ENCODE assay signal across 8 cellular contexts in the genomic region with DNA sequence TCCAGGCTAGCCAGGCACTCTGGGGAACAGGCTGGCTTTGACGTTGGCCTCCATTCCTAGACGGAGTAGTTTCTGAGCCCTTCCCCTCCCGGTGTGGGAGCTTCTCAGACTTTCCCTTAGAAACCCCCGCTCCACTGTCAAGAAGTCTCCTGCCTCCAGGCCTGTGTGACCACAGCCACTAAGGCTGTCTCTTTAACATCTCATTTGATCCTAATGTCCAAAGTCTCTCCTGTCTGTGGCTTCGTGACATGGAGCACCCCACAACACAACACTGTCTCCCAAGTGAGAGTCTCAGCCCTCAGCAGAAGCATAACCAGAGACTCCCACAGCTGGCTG. TPM values are rescaled to one million over a fixed set of nuclear protein-coding genes. Genes with fewer than 3 reads are reported as not detected.
DNase-seq lines count a peak whose midpoint lies in the region; ATAC-seq and TF ChIP-seq lines count a peak whose summit lies in the region.

No MANE protein-coding gene starts in this region.

- peaks cover 82% of the 10 kb centered on the region for H3K4me1 Mint-ChIP-seq in stimulated activated effector memory CD8-positive, alpha-beta T cell treated with anti-CD3 and anti-CD28 coated beads, Interleukin-12 subunit alpha, Interleukin-12 subunit beta, amount 100 ng/mL, for 72 hours

- H2AFZ ChIP-seq in OCI-LY3 (ENCODE audit: low read depth, low read length): no peak overlapping the region

- H3K9me3 Mint-ChIP-seq in stimulated activated effector memory CD8-positive, alpha-beta T cell treated with anti-CD3 and anti-CD28 coated beads, Interleukin-12 subunit alpha, Interleukin-12 subunit beta, amount 100 ng/mL, for 72 hours: no peaks in the 10 kb centered on the region

- H3K4me3 ChIP-seq in OCI-LY3 (ENCODE audit: low read length): peak overlapping the region; percentile 66
- peak overlapping the region; percentile 25 to 48 (median 29) for H3K4me3 ChIP-seq in esophagus muscularis mucosa

- H3K4me1 ChIP-seq in OCI-LY3 (ENCODE audit: low read length) (peaks cover 66% of the 10 kb centered on the region), esophagus muscularis mucosa (peaks cover 81 to 95% (median 86%) of the 10 kb centered on the region in 4 donors)

- intact Hi-C loops in esophagus muscularis mucosa (cut with DNase I): no loop called here

- no peak for TF ChIP-seq EP300 in esophagus muscularis mucosa (IDR thresholded peaks at IDR 0.05)

- DNase-seq in esophagus muscularis mucosa (ENCODE audit: extremely low spot score): no peak
- DNase-seq in stimulated activated effector memory CD8-positive, alpha-beta T cell treated with anti-CD3 and anti-CD28 coated beads, Interleukin-12 subunit alpha, Interleukin-12 subunit beta, amount 100 ng/mL, for 72 hours (ENCODE audit: low spot score in 2 of 2): no peak
- DNase-seq in NCI-H1436 treated with DMSO at 0.1 percent for 48 hours (lab: John Stamatoyannopoulos, UW): no peak
- no peak for DNase-seq in stimulated activated CD4-positive, alpha-beta T cell treated with anti-CD3 and anti-CD28 coated beads, Interleukin-1b, Interleukin-23, amount 100 ng/mL, for 48 hours

- peaks cover 100% of the 10 kb centered on the region for H3K36me3 Mint-ChIP-seq in stimulated activated effector memory CD8-positive, alpha-beta T cell treated with anti-CD3 and anti-CD28 coated beads, Interleukin-12 subunit alpha, Interleukin-12 subunit beta, amount 100 ng/mL, for 72 hours

- peak overlapping the region; percentile 71 for H3K9ac ChIP-seq in OCI-LY3 (ENCODE audit: low read length)

- no peak for TF ChIP-seq POLR2A in esophagus muscularis mucosa (IDR thresholded peaks at IDR 0.05; ENCODE audit: low read depth)

- H4K20me1 ChIP-seq in OCI-LY3 (ENCODE audit: insufficient read depth, low read length): peaks cover 28% of the 10 kb centered on the region

- H3K27me3 ChIP-seq in OCI-LY3 (ENCODE audit: low read depth, low read length) (no peaks in the 10 kb centered on the region), esophagus muscularis mucosa (no peaks in the 10 kb centered on the region)

- H3K27ac Mint-ChIP-seq in stimulated activated effector memory CD8-positive, alpha-beta T cell treated with anti-CD3 and anti-CD28 coated beads, Interleukin-12 subunit alpha, Interleukin-12 subunit beta, amount 100 ng/mL, for 72 hours: peak overlapping the region; percentile 100

- peak; percentile 6 for ATAC-seq in GM19397 (IDR thresholded peaks at IDR 0.05; ENCODE audit: unreplicated experiment)
- peak; percentile 0 for ATAC-seq in stimulated activated effector memory CD8-positive, alpha-beta T cell treated with anti-CD3 and anti-CD28 coated beads, Interleukin-12 subunit alpha, Interleukin-12 subunit beta, amount 100 ng/mL, for 72 hours
- ATAC-seq in GM18519 (IDR thresholded peaks at IDR 0.05; ENCODE audit: low FRiP score, unreplicated experiment): no peak
- no peak for ATAC-seq in GM18867 (IDR thresholded peaks at IDR 0.05; ENCODE audit: unreplicated experiment)

- H3K9me3 ChIP-seq in OCI-LY3 (ENCODE audit: insufficient read depth, low read length): no peaks in the 10 kb centered on the region
- no peaks in the 10 kb centered on the region for H3K9me3 ChIP-seq in esophagus muscularis mucosa

- H3K36me3 ChIP-seq in OCI-LY3 (replicated peaks; ENCODE audit: low read depth, low read length): peaks cover 36% of the 10 kb centered on the region
- H3K36me3 ChIP-seq in esophagus muscularis mucosa: peaks cover 35 to 43% (median 42%) of the 10 kb centered on the region in 4 donors

- 4% methylated on average over 5 of the region's 5 CpGs for WGBS in esophagus muscularis mucosa

- peak overlapping the region; percentile 96 for H3K4me3 Mint-ChIP-seq in stimulated activated effector memory CD8-positive, alpha-beta T cell treated with anti-CD3 and anti-CD28 coated beads, Interleukin-12 subunit alpha, Interleukin-12 subunit beta, amount 100 ng/mL, for 72 hours

- H3K27ac ChIP-seq in OCI-LY3 (ENCODE audit: low read length): peak overlapping the region; percentile 80
- H3K27ac ChIP-seq in esophagus muscularis mucosa (replicated peaks in 1 of 4): peak overlapping the region; percentile 99 to 100 (median 100)

- TF ChIP-seq CTCF in OCI-LY3 (IDR thresholded peaks at IDR 0.05; ENCODE audit: low read depth, low read length) (no peak), esophagus muscularis mucosa (IDR thresholded peaks at IDR 0.05) (no peak)

- H3K79me2 ChIP-seq in OCI-LY3 (ENCODE audit: low read length): peaks cover 57% of the 10 kb centered on the region

- peak overlapping the region; percentile 94 for H3K4me2 ChIP-seq in OCI-LY3 (ENCODE audit: low read length)

RNA-seq across cellular contexts. Expression of a gene that starts 6.0 kb away (rescaled TPM):
- total RNA-seq in esophagus muscularis mucosa: 100 to 1,000 TPM in 1 of 4 donors, 10 to 100 TPM in 3; 27.8 to 183 (median 45.4) TPM

RNA-seq across cellular contexts. Expression of a gene that starts 39.9 kb away (rescaled TPM):
- 1 to 10 TPM; 1.7 to 8.6 (median 3.9) TPM for total RNA-seq in esophagus muscularis mucosa

RNA-seq across cellular contexts. Expression of a gene that starts 39.9 kb away (rescaled TPM):
- total RNA-seq in esophagus muscularis mucosa: 10 to 100 TPM; 53.7 to 88.7 (median 67.8) TPM

RNA-seq across cellular contexts. Expression of a gene that starts 45.1 kb away (rescaled TPM):
- total RNA-seq in esophagus muscularis mucosa: 1 to 10 TPM in 1 of 4 donors, not detected in 3; 1.3 TPM

Comparison
In these comparisons a context has a peak if more than half of its experiments do, and no peak if none do; other contexts are left out.
1. ATAC-seq: peak in GM19397 (single experiment) and stimulated activated effector memory CD8-positive, alpha-beta T cell treated with anti-CD3 and anti-CD28 coated beads, Interleukin-12 subunit alpha, Interleukin-12 subunit beta, amount 100 ng/mL, for 72 hours (single experiment); none in GM18519 (single experiment) and GM18867 (single experiment).